In the genomic region with DNA sequence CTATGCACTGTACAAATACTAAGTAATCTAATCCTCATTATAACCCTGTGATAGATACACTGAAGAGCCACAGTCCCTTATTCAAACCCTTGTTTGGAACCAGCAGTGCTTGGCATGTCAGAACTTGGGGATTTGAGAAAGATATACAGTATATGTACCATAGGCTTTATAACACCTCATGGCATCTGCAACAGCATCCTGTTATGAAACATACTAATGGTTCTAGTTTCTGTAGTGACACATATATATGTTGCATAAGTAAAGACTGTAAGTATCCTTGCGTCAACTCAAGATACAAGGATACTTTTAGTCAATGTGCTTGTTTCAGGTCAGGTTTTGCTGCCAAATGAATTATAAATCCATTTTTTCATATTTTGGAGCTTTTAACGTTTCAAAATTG, we compare ENCODE assay signal across 19 cellular contexts.
"Had no signal": no experiment of that assay in that cellular context is flagged by ENCODE, and none has a peak within 500 bp of the region (broad histone marks: within the 10 kb centered on the region; RNA-seq: fewer than 3 reads in every experiment).

No MANE protein-coding gene starts in this region.

- H3K36me3 ChIP-seq: heart left ventricle, ovary, sigmoid colon, thoracic aorta had no signal

- H3K27me3 ChIP-seq: heart left ventricle, ovary, sigmoid colon had no signal

- FAIRE-seq: islet of Langerhans had no signal

- H3K27me3 Mint-ChIP-seq: activated B cell treated with CpG ODN at 0.5 μM for 24 hours; memory B cell; stimulated activated naive CD8-positive, alpha-beta T cell treated with anti-CD3 and anti-CD28 coated beads, Interleukin-15, Interleukin-2, amounts not matched to agents 100 ng/mL and 50 ng/mL, for 24 hours had no signal

- H3K27ac ChIP-seq: thoracic aorta had no signal

- ATAC-seq: heart left ventricle had no signal

- H3K4me3 ChIP-seq: heart left ventricle, ovary, sigmoid colon, thoracic aorta had no signal

- H3K27ac Mint-ChIP-seq: activated B cell treated with CpG ODN at 0.5 μM for 24 hours; endodermal cell; memory B cell; stimulated activated naive CD8-positive, alpha-beta T cell treated with anti-CD3 and anti-CD28 coated beads, Interleukin-15, Interleukin-2, amounts not matched to agents 100 ng/mL and 50 ng/mL, for 24 hours had no signal

- H3K9me3 Mint-ChIP-seq: activated B cell treated with CpG ODN at 0.5 μM for 24 hours; activated naive CD4-positive, alpha-beta T cell treated with anti-CD3 and anti-CD28 coated beads, Interleukin-2, amount 50 U/mL, for 72 hours; brain; endodermal cell; memory B cell; neural crest cell; stimulated activated naive CD8-positive, alpha-beta T cell treated with anti-CD3 and anti-CD28 coated beads, Interleukin-15, Interleukin-2, amounts not matched to agents 100 ng/mL and 50 ng/mL, for 24 hours; T-helper 1 cell treated with Interleukin-12 subunit alpha and Interleukin-12 subunit beta and Interleukin-4 antibody, amounts not matched to agents 30 μg/mL and 1 μg/mL, for 36 hours had no signal

- DNase-seq: activated B cell treated with CpG ODN at 0.5 μM for 24 hours; activated CD4-positive, alpha-beta T cell treated with anti-CD3 and anti-CD28 coated beads, Interleukin-2, amount 50 U/mL, for 1 hour; activated effector memory CD4-positive, alpha-beta T cell treated with anti-CD3 and anti-CD28 coated beads, Interleukin-2, amount 50 U/mL, for 16 hours; activated T-cell treated with anti-CD3 and anti-CD28 coated beads, Interleukin-2, amount 50 U/mL, for 1 hour; amygdala; endodermal cell; foreskin melanocyte; heart left ventricle; ovary; sigmoid colon; stimulated activated CD4-positive, alpha-beta T cell treated with anti-CD3 and anti-CD28 coated beads, Interleukin-2, amount 100 ng/mL, for 48 hours had no signal

- H3K9me3 ChIP-seq: heart left ventricle, ovary, sigmoid colon, thoracic aorta had no signal

- H3K4me3 Mint-ChIP-seq: activated B cell treated with CpG ODN at 0.5 μM for 24 hours; brain; endodermal cell; memory B cell; neural crest cell; stimulated activated naive CD8-positive, alpha-beta T cell treated with anti-CD3 and anti-CD28 coated beads, Interleukin-15, Interleukin-2, amounts not matched to agents 100 ng/mL and 50 ng/mL, for 24 hours; T-helper 1 cell treated with Interleukin-12 subunit alpha and Interleukin-12 subunit beta and Interleukin-4 antibody, amounts not matched to agents 30 μg/mL and 1 μg/mL, for 36 hours had no signal

- H3K36me3 Mint-ChIP-seq: brain, memory B cell had no signal
